ENCODE assay signal across 1 cellular context in the genomic region with DNA sequence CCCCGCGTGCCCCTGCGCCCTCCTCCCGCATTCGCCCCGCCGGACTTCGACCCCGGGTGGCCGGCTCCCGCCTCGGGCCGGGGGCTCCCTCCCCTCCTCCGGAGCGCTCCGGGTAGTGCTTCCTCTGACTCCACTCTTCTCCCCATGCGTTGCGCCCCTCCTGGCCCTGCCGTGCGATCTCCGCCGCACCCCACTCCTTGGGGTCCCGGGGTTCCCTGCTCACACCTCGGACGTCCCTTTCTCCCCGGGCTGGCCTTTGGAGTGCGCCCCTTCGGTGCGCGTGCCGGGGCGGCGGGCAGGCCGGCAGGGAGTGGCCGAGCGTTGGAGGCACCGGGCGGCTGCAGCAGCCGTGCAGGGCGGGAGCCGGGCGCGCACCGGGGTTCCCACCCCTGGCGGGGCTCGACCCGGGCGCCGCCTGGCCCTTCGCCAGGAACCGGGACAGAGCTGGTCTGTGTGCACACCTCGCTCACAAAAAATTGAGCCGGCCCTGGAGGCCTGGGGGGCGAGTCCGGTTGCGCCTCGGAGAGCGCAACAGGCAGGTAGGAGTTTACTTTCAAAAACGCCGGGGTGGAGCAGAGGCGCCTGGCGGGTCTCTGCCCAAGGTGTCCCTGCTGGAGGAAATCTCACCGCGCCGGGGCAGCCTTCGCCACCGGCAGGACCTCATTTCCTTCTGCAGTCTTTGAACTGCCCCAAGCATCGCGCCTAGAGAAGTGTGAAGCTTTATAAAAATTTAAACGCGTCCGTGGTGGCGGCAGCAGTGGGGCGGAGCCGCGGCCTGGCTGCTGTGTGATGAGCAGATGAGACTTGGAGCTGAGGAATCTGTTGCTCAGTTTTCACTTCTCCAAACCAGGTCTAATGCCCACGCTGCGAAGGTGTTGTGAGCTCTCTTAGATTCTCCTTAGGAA.
TF ChIP-seq lines count a peak whose summit lies in the region.

No MANE protein-coding gene starts in this region.

TF ChIP-seq in K562, 482 proteins besides CTCF, POLR2A, EP300 and RAD21 (continued from another document and continues in another):
- TF ChIP-seq, protein P1, sequence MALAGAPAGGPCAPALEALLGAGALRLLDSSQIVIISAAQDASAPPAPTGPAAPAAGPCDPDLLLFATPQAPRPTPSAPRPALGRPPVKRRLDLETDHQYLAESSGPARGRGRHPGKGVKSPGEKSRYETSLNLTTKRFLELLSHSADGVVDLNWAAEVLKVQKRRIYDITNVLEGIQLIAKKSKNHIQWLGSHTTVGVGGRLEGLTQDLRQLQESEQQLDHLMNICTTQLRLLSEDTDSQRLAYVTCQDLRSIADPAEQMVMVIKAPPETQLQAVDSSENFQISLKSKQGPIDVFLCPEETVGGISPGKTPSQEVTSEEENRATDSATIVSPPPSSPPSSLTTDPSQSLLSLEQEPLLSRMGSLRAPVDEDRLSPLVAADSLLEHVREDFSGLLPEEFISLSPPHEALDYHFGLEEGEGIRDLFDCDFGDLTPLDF (CRISPR knock-in tag; IDR thresholded peaks at IDR 0.05): no peak
- TF ChIP-seq, protein P2, sequence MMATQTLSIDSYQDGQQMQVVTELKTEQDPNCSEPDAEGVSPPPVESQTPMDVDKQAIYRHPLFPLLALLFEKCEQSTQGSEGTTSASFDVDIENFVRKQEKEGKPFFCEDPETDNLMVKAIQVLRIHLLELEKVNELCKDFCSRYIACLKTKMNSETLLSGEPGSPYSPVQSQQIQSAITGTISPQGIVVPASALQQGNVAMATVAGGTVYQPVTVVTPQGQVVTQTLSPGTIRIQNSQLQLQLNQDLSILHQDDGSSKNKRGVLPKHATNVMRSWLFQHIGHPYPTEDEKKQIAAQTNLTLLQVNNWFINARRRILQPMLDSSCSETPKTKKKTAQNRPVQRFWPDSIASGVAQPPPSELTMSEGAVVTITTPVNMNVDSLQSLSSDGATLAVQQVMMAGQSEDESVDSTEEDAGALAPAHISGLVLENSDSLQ (IDR thresholded peaks at IDR 0.05): no peak
- TF ChIP-seq ZNF140 (CRISPR knock-in tag; IDR thresholded peaks at IDR 0.05): no peak
- TF ChIP-seq, protein P3, sequence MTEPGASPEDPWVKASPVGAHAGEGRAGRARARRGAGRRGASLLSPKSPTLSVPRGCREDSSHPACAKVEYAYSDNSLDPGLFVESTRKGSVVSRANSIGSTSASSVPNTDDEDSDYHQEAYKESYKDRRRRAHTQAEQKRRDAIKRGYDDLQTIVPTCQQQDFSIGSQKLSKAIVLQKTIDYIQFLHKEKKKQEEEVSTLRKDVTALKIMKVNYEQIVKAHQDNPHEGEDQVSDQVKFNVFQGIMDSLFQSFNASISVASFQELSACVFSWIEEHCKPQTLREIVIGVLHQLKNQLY (CRISPR knock-in tag; conservative IDR thresholded peaks at IDR 0.05): no peak
- peak; percentile 41; the same call in 1 of the 2 replicates for TF ChIP-seq GTF2E2 (tag; IDR thresholded peaks at IDR 0.05)
- no peak for TF ChIP-seq BRD9 (IDR thresholded peaks at IDR 0.05; ENCODE audit: low read depth, partially characterized antibody)
- TF ChIP-seq ZNF583 (CRISPR knock-in tag; IDR thresholded peaks at IDR 0.05): no peak
- TF ChIP-seq NCOA4 (IDR thresholded peaks at IDR 0.05; ENCODE audit: partially characterized antibody): no peak
- TF ChIP-seq, protein P4, sequence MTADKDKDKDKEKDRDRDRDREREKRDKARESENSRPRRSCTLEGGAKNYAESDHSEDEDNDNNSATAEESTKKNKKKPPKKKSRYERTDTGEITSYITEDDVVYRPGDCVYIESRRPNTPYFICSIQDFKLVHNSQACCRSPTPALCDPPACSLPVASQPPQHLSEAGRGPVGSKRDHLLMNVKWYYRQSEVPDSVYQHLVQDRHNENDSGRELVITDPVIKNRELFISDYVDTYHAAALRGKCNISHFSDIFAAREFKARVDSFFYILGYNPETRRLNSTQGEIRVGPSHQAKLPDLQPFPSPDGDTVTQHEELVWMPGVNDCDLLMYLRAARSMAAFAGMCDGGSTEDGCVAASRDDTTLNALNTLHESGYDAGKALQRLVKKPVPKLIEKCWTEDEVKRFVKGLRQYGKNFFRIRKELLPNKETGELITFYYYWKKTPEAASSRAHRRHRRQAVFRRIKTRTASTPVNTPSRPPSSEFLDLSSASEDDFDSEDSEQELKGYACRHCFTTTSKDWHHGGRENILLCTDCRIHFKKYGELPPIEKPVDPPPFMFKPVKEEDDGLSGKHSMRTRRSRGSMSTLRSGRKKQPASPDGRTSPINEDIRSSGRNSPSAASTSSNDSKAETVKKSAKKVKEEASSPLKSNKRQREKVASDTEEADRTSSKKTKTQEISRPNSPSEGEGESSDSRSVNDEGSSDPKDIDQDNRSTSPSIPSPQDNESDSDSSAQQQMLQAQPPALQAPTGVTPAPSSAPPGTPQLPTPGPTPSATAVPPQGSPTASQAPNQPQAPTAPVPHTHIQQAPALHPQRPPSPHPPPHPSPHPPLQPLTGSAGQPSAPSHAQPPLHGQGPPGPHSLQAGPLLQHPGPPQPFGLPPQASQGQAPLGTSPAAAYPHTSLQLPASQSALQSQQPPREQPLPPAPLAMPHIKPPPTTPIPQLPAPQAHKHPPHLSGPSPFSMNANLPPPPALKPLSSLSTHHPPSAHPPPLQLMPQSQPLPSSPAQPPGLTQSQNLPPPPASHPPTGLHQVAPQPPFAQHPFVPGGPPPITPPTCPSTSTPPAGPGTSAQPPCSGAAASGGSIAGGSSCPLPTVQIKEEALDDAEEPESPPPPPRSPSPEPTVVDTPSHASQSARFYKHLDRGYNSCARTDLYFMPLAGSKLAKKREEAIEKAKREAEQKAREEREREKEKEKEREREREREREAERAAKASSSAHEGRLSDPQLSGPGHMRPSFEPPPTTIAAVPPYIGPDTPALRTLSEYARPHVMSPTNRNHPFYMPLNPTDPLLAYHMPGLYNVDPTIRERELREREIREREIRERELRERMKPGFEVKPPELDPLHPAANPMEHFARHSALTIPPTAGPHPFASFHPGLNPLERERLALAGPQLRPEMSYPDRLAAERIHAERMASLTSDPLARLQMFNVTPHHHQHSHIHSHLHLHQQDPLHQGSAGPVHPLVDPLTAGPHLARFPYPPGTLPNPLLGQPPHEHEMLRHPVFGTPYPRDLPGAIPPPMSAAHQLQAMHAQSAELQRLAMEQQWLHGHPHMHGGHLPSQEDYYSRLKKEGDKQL (CRISPR knock-in tag; IDR thresholded peaks at IDR 0.05; ENCODE audit: borderline replicate concordance): no peak
- TF ChIP-seq PTBP1 (IDR thresholded peaks at IDR 0.05; ENCODE audit: low read depth, low read length): no peak
- TF ChIP-seq DDX20 (tag; IDR thresholded peaks at IDR 0.05; ENCODE audit: low read depth): no peak
- TF ChIP-seq, protein P5, sequence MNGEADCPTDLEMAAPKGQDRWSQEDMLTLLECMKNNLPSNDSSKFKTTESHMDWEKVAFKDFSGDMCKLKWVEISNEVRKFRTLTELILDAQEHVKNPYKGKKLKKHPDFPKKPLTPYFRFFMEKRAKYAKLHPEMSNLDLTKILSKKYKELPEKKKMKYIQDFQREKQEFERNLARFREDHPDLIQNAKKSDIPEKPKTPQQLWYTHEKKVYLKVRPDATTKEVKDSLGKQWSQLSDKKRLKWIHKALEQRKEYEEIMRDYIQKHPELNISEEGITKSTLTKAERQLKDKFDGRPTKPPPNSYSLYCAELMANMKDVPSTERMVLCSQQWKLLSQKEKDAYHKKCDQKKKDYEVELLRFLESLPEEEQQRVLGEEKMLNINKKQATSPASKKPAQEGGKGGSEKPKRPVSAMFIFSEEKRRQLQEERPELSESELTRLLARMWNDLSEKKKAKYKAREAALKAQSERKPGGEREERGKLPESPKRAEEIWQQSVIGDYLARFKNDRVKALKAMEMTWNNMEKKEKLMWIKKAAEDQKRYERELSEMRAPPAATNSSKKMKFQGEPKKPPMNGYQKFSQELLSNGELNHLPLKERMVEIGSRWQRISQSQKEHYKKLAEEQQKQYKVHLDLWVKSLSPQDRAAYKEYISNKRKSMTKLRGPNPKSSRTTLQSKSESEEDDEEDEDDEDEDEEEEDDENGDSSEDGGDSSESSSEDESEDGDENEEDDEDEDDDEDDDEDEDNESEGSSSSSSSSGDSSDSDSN (IDR thresholded peaks at IDR 0.05; ENCODE audit: borderline replicate concordance in 1 of 2, low read depth in 2 of 2, low read length in 2 of 2): peak; percentile 67 to 68; a peak in 2 of 4 replicates
- TF ChIP-seq RBM39 (optimal IDR thresholded peaks at IDR 0.05; ENCODE audit: low read depth, low read length): no peak
- no peak for TF ChIP-seq ZNF282 (CRISPR knock-in tag; IDR thresholded peaks at IDR 0.05)
- TF ChIP-seq, protein P6, sequence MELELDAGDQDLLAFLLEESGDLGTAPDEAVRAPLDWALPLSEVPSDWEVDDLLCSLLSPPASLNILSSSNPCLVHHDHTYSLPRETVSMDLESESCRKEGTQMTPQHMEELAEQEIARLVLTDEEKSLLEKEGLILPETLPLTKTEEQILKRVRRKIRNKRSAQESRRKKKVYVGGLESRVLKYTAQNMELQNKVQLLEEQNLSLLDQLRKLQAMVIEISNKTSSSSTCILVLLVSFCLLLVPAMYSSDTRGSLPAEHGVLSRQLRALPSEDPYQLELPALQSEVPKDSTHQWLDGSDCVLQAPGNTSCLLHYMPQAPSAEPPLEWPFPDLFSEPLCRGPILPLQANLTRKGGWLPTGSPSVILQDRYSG (tag; conservative IDR thresholded peaks at IDR 0.05; ENCODE audit: low read depth): no peak
- 0 out of 2 replicates have a peak, but pooled peaks have one; percentile 37 for TF ChIP-seq CTBP1 (IDR thresholded peaks at IDR 0.05; ENCODE audit: borderline replicate concordance)
- TF ChIP-seq, protein P7, sequence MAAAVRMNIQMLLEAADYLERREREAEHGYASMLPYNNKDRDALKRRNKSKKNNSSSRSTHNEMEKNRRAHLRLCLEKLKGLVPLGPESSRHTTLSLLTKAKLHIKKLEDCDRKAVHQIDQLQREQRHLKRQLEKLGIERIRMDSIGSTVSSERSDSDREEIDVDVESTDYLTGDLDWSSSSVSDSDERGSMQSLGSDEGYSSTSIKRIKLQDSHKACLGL (CRISPR knock-in tag; IDR thresholded peaks at IDR 0.05; ENCODE audit: borderline replicate concordance, poor library complexity, severe bottlenecking): no peak
- TF ChIP-seq, protein P8, sequence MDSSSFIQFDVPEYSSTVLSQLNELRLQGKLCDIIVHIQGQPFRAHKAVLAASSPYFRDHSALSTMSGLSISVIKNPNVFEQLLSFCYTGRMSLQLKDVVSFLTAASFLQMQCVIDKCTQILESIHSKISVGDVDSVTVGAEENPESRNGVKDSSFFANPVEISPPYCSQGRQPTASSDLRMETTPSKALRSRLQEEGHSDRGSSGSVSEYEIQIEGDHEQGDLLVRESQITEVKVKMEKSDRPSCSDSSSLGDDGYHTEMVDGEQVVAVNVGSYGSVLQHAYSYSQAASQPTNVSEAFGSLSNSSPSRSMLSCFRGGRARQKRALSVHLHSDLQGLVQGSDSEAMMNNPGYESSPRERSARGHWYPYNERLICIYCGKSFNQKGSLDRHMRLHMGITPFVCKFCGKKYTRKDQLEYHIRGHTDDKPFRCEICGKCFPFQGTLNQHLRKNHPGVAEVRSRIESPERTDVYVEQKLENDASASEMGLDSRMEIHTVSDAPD (CRISPR knock-in tag; IDR thresholded peaks at IDR 0.05): no peak
- no peak for TF ChIP-seq SIRT6 (IDR thresholded peaks at IDR 0.05; ENCODE audit: low read depth, low read length)
- no peak for TF ChIP-seq ZNF584 (CRISPR knock-in tag; IDR thresholded peaks at IDR 0.05; ENCODE audit: low read depth)
- TF ChIP-seq L3MBTL2 (IDR thresholded peaks at IDR 0.05): peak; percentile 73
- TF ChIP-seq ZNF764 (CRISPR knock-in tag; IDR thresholded peaks at IDR 0.05; ENCODE audit: low read depth): no peak
- no peak for TF ChIP-seq NR2F6 (CRISPR knock-in tag; IDR thresholded peaks at IDR 0.05)
- no peak for TF ChIP-seq CHCHD3 (CRISPR knock-in tag; IDR thresholded peaks at IDR 0.05)
- TF ChIP-seq, protein P9, sequence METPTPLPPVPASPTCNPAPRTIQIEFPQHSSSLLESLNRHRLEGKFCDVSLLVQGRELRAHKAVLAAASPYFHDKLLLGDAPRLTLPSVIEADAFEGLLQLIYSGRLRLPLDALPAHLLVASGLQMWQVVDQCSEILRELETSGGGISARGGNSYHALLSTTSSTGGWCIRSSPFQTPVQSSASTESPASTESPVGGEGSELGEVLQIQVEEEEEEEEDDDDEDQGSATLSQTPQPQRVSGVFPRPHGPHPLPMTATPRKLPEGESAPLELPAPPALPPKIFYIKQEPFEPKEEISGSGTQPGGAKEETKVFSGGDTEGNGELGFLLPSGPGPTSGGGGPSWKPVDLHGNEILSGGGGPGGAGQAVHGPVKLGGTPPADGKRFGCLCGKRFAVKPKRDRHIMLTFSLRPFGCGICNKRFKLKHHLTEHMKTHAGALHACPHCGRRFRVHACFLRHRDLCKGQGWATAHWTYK (CRISPR knock-in tag; IDR thresholded peaks at IDR 0.05): no peak
- TF ChIP-seq ZNF384 (IDR thresholded peaks at IDR 0.05; ENCODE audit: low read depth, low read length): no peak
- TF ChIP-seq TRIM28 (IDR thresholded peaks at IDR 0.05): no peak
- peak; percentile 94 for TF ChIP-seq FOXM1 (IDR thresholded peaks at IDR 0.05; ENCODE audit: low read depth)
- TF ChIP-seq FOXM1 (CRISPR knock-in tag; IDR thresholded peaks at IDR 0.05; ENCODE audit: low read depth): peak; percentile 81; the same call in 1 of the 2 replicates
- no peak for TF ChIP-seq MTA3 (IDR thresholded peaks at IDR 0.05; ENCODE audit: borderline replicate concordance)
- TF ChIP-seq ZNF354B (CRISPR knock-in tag; IDR thresholded peaks at IDR 0.05): no peak
- TF ChIP-seq NFIC (IDR thresholded peaks at IDR 0.05): peak; percentile 88
- TF ChIP-seq, protein P10, sequence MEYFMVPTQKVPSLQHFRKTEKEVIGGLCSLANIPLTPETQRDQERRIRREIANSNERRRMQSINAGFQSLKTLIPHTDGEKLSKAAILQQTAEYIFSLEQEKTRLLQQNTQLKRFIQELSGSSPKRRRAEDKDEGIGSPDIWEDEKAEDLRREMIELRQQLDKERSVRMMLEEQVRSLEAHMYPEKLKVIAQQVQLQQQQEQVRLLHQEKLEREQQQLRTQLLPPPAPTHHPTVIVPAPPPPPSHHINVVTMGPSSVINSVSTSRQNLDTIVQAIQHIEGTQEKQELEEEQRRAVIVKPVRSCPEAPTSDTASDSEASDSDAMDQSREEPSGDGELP (CRISPR knock-in tag; IDR thresholded peaks at IDR 0.05; ENCODE audit: borderline replicate concordance): peak; percentile 55; the same call in 1 of the 2 replicates
- TF ChIP-seq MTA1 (IDR thresholded peaks at IDR 0.05; ENCODE audit: borderline replicate concordance): no peak
- TF ChIP-seq SIN3A (IDR thresholded peaks at IDR 0.05; ENCODE audit: borderline replicate concordance in 2 of 2, control insufficient read depth in 1 of 2, low read depth in 2 of 2, low read length in 2 of 2): peak in 1 of 2 experiments; percentile 12; a peak in 2 of 4 replicates
- TF ChIP-seq GABPA (tag; conservative IDR thresholded peaks at IDR 0.05; ENCODE audit: low read depth): peak; percentile 57
